Comparison of ENCODE assay signal across 37 cellular contexts in genomic region chr7:44945479-44945878, GRCh38. TPM values are rescaled to one million over a fixed set of nuclear protein-coding genes. Genes with fewer than 3 reads are reported as not detected.
"Had no signal": no experiment of that assay in that cellular context is flagged by ENCODE, and none has a peak within 500 bp of the region (broad histone marks: within the 10 kb centered on the region; RNA-seq: fewer than 3 reads in every experiment).

No MANE protein-coding gene starts in this region.

- H3K9me3 ChIP-seq: MG63 had no signal

- H3K36me3 ChIP-seq: MG63 had no signal

- DNase-seq: Karpas-422, Kasumi-1, MG63, MM.1S, MV-4-11, NCI-H1048, NCI-H1092, NCI-H1092 treated with DMSO at 0.1 percent for 48 hours, NCI-H1105, NCI-H1105 treated with DMSO at 0.1 percent for 48 hours, NCI-H1417, NCI-H1417 treated with DMSO at 0.1 percent for 48 hours, NCI-H1436, NCI-H1436 treated with DMSO at 0.1 percent for 48 hours, NCI-H146, NCI-H1694, NCI-H1694 treated with DMSO at 0.1 percent for 48 hours, NCI-H187, NCI-H187 treated with DMSO at 0.1 percent for 48 hours, NCI-H1930, NCI-H2029, NCI-H2029 treated with DMSO at 0.1 percent for 48 hours, NCI-H2081, NCI-H2081 treated with DMSO at 0.1 percent for 48 hours, NCI-H2107, NCI-H2171, NCI-H2171 treated with DMSO at 0.1 percent for 48 hours, NCI-H2227 treated with DMSO at 0.1 percent for 48 hours, NCI-H226, NCI-H345, NCI-H446, NCI-H446 treated with DMSO at 0.1 percent for 48 hours, NCI-H510A, NCI-H510A treated with DMSO at 0.1 percent for 48 hours, NCI-H524 had no signal

- H3K4me3 ChIP-seq: MG63 had no signal

RNA-seq across cellular contexts. Expression of gene MYO1G, which starts 33.3 kb away (rescaled TPM):
- total RNA-seq: LHCN-M2, M059J had no signal
